ENCODE assay signal across 8 cellular contexts in genomic region chr17:78377858-78378224, GRCh38.
DNase-seq lines count a peak whose midpoint lies in the region; ATAC-seq lines count a peak whose summit lies in the region.

No MANE protein-coding gene starts in this region.

- H3K27me3 ChIP-seq in ACC112 (ENCODE audit: insufficient read depth, low read length) (no peaks in the 10 kb centered on the region), mucosa of stomach (ENCODE audit: control insufficient read depth, insufficient read depth, low read length) (no peaks in the 10 kb centered on the region)

- peak overlapping the region; percentile 37 for H2AFZ ChIP-seq in ACC112 (ENCODE audit: low read length, unreplicated experiment)

- H3K4me1 Mint-ChIP-seq in central memory CD8-positive, alpha-beta T cell, result peaks cover 38% of the 10 kb centered on the region

- no peak for ATAC-seq in central memory CD8-positive, alpha-beta T cell (replicated peaks; ENCODE audit: extremely low read depth, poor library complexity, severe bottlenecking)

- peak overlapping the region; percentile 96 for H3K4me3 Mint-ChIP-seq in central memory CD8-positive, alpha-beta T cell

- peaks cover 41% of the 10 kb centered on the region for H3K79me2 ChIP-seq in ACC112 (ENCODE audit: control insufficient read depth, insufficient read depth, low read length, unreplicated experiment)

- H3K4me1 ChIP-seq in ACC112 (ENCODE audit: control insufficient read depth, insufficient read depth, low read length, unreplicated experiment) (peaks cover 66% of the 10 kb centered on the region), mucosa of stomach (ENCODE audit: control insufficient read depth, insufficient read depth, low read length) (peaks cover 21% of the 10 kb centered on the region)

- H3K27ac Mint-ChIP-seq in central memory CD8-positive, alpha-beta T cell (ENCODE audit: low read depth), result no peak overlapping the region

- H3K9me3 ChIP-seq in KOPT-K1 (ENCODE audit: insufficient read depth, low read length, poor library complexity, severe bottlenecking) (no peaks in the 10 kb centered on the region), mucosa of stomach (ENCODE audit: control insufficient read depth, low read length) (no peaks in the 10 kb centered on the region)

- H3K36me3 ChIP-seq in ACC112 (ENCODE audit: insufficient read depth, low read length) (no peaks in the 10 kb centered on the region), KOPT-K1 (ENCODE audit: insufficient read depth, low read length) (peaks cover 22% of the 10 kb centered on the region), mucosa of stomach (ENCODE audit: control insufficient read depth, insufficient read depth, low read length) (no peaks in the 10 kb centered on the region)

- H3K4me3 ChIP-seq in ACC112 (ENCODE audit: low read depth, low read length) (peak overlapping the region; percentile 91), mucosa of stomach (ENCODE audit: low read length) (peak overlapping the region; percentile 95)

- no peaks in the 10 kb centered on the region for H3K9me3 Mint-ChIP-seq in central memory CD8-positive, alpha-beta T cell

- DNase-seq in central memory CD8-positive, alpha-beta T cell (ENCODE audit: low spot score in 2 of 2), result no peak
- DNase-seq in NCI-H1694 treated with DMSO at 0.1 percent for 48 hours (lab: John Stamatoyannopoulos, UW) (no peak), HuH-7 (ENCODE audit: low spot score) (no peak), DMS153 (lab: John Stamatoyannopoulos, UW) (no peak)
- DNase-seq in activated CD4-positive, CD25-positive, alpha-beta regulatory T cell (lab: John Stamatoyannopoulos, UW), result no peak

- no peaks in the 10 kb centered on the region for H3K27me3 Mint-ChIP-seq in central memory CD8-positive, alpha-beta T cell

- peaks cover 16% of the 10 kb centered on the region for H3K36me3 Mint-ChIP-seq in central memory CD8-positive, alpha-beta T cell (ENCODE audit: insufficient read depth)

- H3K27ac ChIP-seq in ACC112 (ENCODE audit: low read depth, low read length) (peak overlapping the region; percentile 99; the same call in 1 of the 2 replicates), KOPT-K1 (ENCODE audit: low read depth, low read length, poor library complexity, severe bottlenecking) (peak overlapping the region; percentile 74)

- peak overlapping the region; percentile 83 for H3K9ac ChIP-seq in mucosa of stomach (ENCODE audit: low read length)
